Comparison of ENCODE assay signal across 10 cellular contexts in genomic region chrX:97398030-97398551, GRCh38.
DNase-seq lines count a peak whose midpoint lies in the region; ATAC-seq, FAIRE-seq and TF ChIP-seq lines count a peak whose summit lies in the region.
"Had no signal": no experiment of that assay in that cellular context is flagged by ENCODE, and none has a peak within 500 bp of the region (broad histone marks: within the 10 kb centered on the region; RNA-seq: fewer than 3 reads in every experiment).

No MANE protein-coding gene starts in this region.

- H3K79me2 ChIP-seq in H9 (ENCODE audit: insufficient read depth, low read length) (peaks cover 3% of the 10 kb centered on the region; the same call in 1 of the 2 replicates), hepatocyte (no peaks in the 10 kb centered on the region)

- H2BK20ac ChIP-seq in H9 (ENCODE audit: low read depth, low read length, poor library complexity, severe bottlenecking), result no peak overlapping the region

- no peak overlapping the region for H3K4me2 ChIP-seq in H9 (ENCODE audit: insufficient read depth, insufficient read length, low read length)
- H3K4me2 ChIP-seq in hepatocyte, result peak overlapping the region; percentile 17

- H3K4me1 ChIP-seq in H9 (ENCODE audit: insufficient read depth, low read length), result no peaks in the 10 kb centered on the region; the same call in 1 of the 2 replicates
- H3K4me1 ChIP-seq in HUES48 (ENCODE audit: control insufficient read depth, insufficient read depth, low read length), result peaks cover 25% of the 10 kb centered on the region
- peaks cover 23% of the 10 kb centered on the region for H3K4me1 ChIP-seq in hepatocyte (ENCODE audit: insufficient read depth)

- H3T11ph ChIP-seq in H9 (ENCODE audit: low read length), result no peak overlapping the region

- no peaks in the 10 kb centered on the region for H3K27me3 Mint-ChIP-seq in H9 (ENCODE audit: low read depth)

- H3K18ac ChIP-seq in H9 (ENCODE audit: insufficient read length, low read depth, low read length), result no peak overlapping the region

- peak; percentile 60 for ATAC-seq in GM18909 (IDR thresholded peaks at IDR 0.05; ENCODE audit: poor library complexity, unreplicated experiment)
- ATAC-seq: right cardiac atrium had no signal

- H2BK15ac ChIP-seq in H9 (ENCODE audit: low read depth, low read length), result no peak overlapping the region

- H3K14ac ChIP-seq in H9 (ENCODE audit: insufficient read depth, low read length), result no peak overlapping the region

- H3K4ac ChIP-seq in H9 (ENCODE audit: low read depth, low read length), result no peak overlapping the region

- H4K20me1 ChIP-seq in H9 (ENCODE audit: control insufficient read depth, insufficient read depth, insufficient read length) (no peaks in the 10 kb centered on the region), hepatocyte (ENCODE audit: insufficient read depth, poor library complexity, severe bottlenecking) (no peaks in the 10 kb centered on the region)

- H3K36me3 Mint-ChIP-seq in H9 (ENCODE audit: insufficient read depth in 1 of 3, low read depth in 3 of 3), result peaks cover 3 to 51% (median 40%) of the 10 kb centered on the region in 3 experiments; a peak in 6 of 7 replicates

- H3K4me3 ChIP-seq in HUES48 (ENCODE audit: low read depth, low read length) (no peak overlapping the region), hepatocyte (no peak overlapping the region)

- H3K79me1 ChIP-seq in H9 (ENCODE audit: insufficient read depth, low read depth, low read length, poor library complexity, severe bottlenecking), result peaks cover 3% of the 10 kb centered on the region

- H3K27ac Mint-ChIP-seq in H9, result peak overlapping the region; percentile 8 to 93 (median 28)

- H2BK120ac ChIP-seq in H9 (ENCODE audit: low read depth, low read length, poor library complexity, severe bottlenecking), result no peak overlapping the region

- H2BK5ac ChIP-seq in H9 (ENCODE audit: insufficient read length, low read length), result no peak overlapping the region

- no peak overlapping the region for H2BK12ac ChIP-seq in H9 (ENCODE audit: insufficient read length, low read depth, low read length)

- no peak for TF ChIP-seq CTCF in H9 (conservative IDR thresholded peaks at IDR 0.05)
- TF ChIP-seq CTCF in hepatocyte (IDR thresholded peaks at IDR 0.05; ENCODE audit: poor library complexity), result no peak

- H3K4me1 Mint-ChIP-seq in H9, result peaks cover 42 to 44% of the 10 kb centered on the region in 2 experiments

- no peaks in the 10 kb centered on the region for H3K27me3 ChIP-seq in H9 (ENCODE audit: insufficient read depth, low read length)
- no peaks in the 10 kb centered on the region for H3K27me3 ChIP-seq in HUES48 (ENCODE audit: control insufficient read depth, insufficient read depth, low read length)
- H3K27me3 ChIP-seq in hepatocyte, result no peaks in the 10 kb centered on the region

- FAIRE-seq in urothelium cell line (lab: Jason Lieb, UNC), result no peak

- no peaks in the 10 kb centered on the region for H3K9me2 ChIP-seq in hepatocyte (replicated peaks; ENCODE audit: insufficient read depth)

- no peaks in the 10 kb centered on the region for H3K9me3 Mint-ChIP-seq in H9

- H3K36me3 ChIP-seq in HUES48 (ENCODE audit: control insufficient read depth, insufficient read depth, low read length), result peaks cover 55% of the 10 kb centered on the region
- H3K36me3 ChIP-seq in hepatocyte (replicated peaks; ENCODE audit: insufficient read depth, low read depth), result no peaks in the 10 kb centered on the region

- no peak overlapping the region for H3K9ac ChIP-seq in H9 (ENCODE audit: extremely low read depth, insufficient read length, low read length)
- no peak overlapping the region for H3K9ac ChIP-seq in HUES48 (ENCODE audit: low read depth, low read length)

- no peak overlapping the region for H4K91ac ChIP-seq in H9 (ENCODE audit: insufficient read length, low read depth, low read length)

- H3K4me3 Mint-ChIP-seq in H9, result no peak overlapping the region

- no peak overlapping the region for H4K5ac ChIP-seq in H9 (ENCODE audit: insufficient read length, low read depth, low read length)

- no peaks in the 10 kb centered on the region for H3K23me2 ChIP-seq in H9 (ENCODE audit: insufficient read length, low read depth, low read length, poor library complexity, severe bottlenecking)

- H3K56ac ChIP-seq in H9 (ENCODE audit: insufficient read length, low read depth, low read length), result no peak overlapping the region

- H4K8ac ChIP-seq in H9 (replicated peaks; ENCODE audit: insufficient read length, low read depth, low read length), result no peak overlapping the region

- no CpG with 5 or more reads among the region's 3 CpGs for WGBS in H9 (ENCODE audit: extremely low coverage, insufficient read length, low lambda C conversion rate)
- WGBS in hepatocyte (ENCODE audit: low lambda C conversion rate, missing lambda C conversion rate), result 58% methylated on average over 3 of the region's 3 CpGs

- no peak overlapping the region for H2AK5ac ChIP-seq in H9 (ENCODE audit: insufficient read length, low read length)

- no peak for DNase-seq in H9
- DNase-seq in hepatocyte (ENCODE audit: low spot score), result no peak
- no peak for DNase-seq in activated gamma-delta T cell (lab: John Stamatoyannopoulos, UW)
- no peak for DNase-seq in NCI-H748 treated with DMSO at 0.1 percent for 48 hours (lab: John Stamatoyannopoulos, UW)
- DNase-seq in mesenteric fat pad (ENCODE audit: low spot score), result no peak
- no peak for DNase-seq in urothelium cell line (ENCODE audit: low spot score)
- DNase-seq: head of caudate nucleus had no signal

- H2AFZ ChIP-seq in H9 (ENCODE audit: low read length) (no peak overlapping the region), hepatocyte (no peak overlapping the region)

- no peak overlapping the region for H3K23ac ChIP-seq in H9 (ENCODE audit: insufficient read length, low read depth, low read length)

- H3K9me3 ChIP-seq in H9 (ENCODE audit: control insufficient read depth, low read depth, low read length) (no peaks in the 10 kb centered on the region), HUES48 (ENCODE audit: control insufficient read depth, insufficient read depth, low read length) (no peaks in the 10 kb centered on the region), hepatocyte (ENCODE audit: low read depth) (no peaks in the 10 kb centered on the region)

- H3K27ac ChIP-seq in H9 (ENCODE audit: insufficient read length, low read depth, low read length) (no peak overlapping the region), HUES48 (ENCODE audit: low read depth, low read length) (peak overlapping the region; percentile 60), hepatocyte (peak overlapping the region; percentile 59)
